In the genomic region with DNA sequence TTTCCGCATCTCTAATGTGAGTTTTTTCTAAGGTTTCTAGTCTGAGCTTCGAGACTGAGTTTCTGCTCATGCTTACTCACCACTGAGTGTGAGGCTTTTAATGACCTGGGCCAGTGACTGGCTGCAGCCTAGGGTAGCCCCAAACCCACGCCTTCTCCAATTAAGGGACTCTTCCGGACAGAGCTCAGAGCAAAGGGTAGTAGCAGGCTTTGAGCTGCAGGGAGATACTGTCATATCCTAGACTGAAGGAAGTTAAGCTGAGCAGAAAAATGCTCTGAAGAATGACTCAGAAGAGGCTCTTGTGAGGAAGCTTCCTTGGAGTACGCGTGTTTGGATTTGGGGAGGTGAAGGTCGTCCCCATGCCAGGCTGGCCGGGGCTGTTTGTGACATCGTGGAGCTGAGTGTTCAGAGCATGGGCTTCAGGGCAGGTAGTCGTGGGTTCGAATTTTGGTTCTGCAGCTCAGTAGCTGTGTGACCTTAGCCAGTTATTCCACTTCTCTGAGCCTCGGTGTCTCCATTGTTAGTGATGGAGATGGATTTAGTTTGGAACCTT, we compare ENCODE assay signal across 11 cellular contexts. TPM values are rescaled to one million over a fixed set of nuclear protein-coding genes. Genes with fewer than 3 reads are reported as not detected.
DNase-seq lines count a peak whose midpoint lies in the region; ATAC-seq and TF ChIP-seq lines count a peak whose summit lies in the region.
"Had no signal": no experiment of that assay in that cellular context is flagged by ENCODE, and none has a peak within 500 bp of the region (broad histone marks: within the 10 kb centered on the region; RNA-seq: fewer than 3 reads in every experiment).

No MANE protein-coding gene starts in this region.

- H3K27ac ChIP-seq in SK-N-SH (ENCODE audit: low read depth in 2 of 2, low read length in 1 of 2): peak overlapping the region in 1 of 2 experiments; percentile 61; a peak in 3 of 4 replicates
- H3K27ac ChIP-seq in SJCRH30: no peak overlapping the region
- H3K27ac ChIP-seq: parathyroid adenoma, testis had no signal

- ATAC-seq in stimulated activated effector memory CD8-positive, alpha-beta T cell treated with anti-CD3 and anti-CD28 coated beads, Interleukin-12 subunit alpha, Interleukin-12 subunit beta, amount 100 ng/mL, for 72 hours: peak; percentile 12

- POLR2A ChIA-PET in activated CD4-positive, alpha-beta T cell treated with anti-CD3 and anti-CD28 coated beads, Interleukin-2, amount 10 ng/mL, durations not matched to agents 7 days and 5 days (lab: Charles Lee): interaction anchor here (0.7 kb wide), 1 partner anchor 13 kb away, joined by 3 read pairs; no protein-coding TSS in a partner anchor
- POLR2A ChIA-PET in SK-N-SH (lab: Yijun Ruan, JAX): interaction anchor here (0.7 kb wide), 1 partner anchor 10 kb away, joined by 3 read pairs; no protein-coding TSS in a partner anchor

- no peaks in the 10 kb centered on the region for H3K27me3 ChIP-seq in SK-N-SH (ENCODE audit: insufficient read depth)
- no peaks in the 10 kb centered on the region for H3K27me3 ChIP-seq in SJCRH30
- H3K27me3 ChIP-seq: BE2C, testis had no signal

- H3K4me2 ChIP-seq in SK-N-SH: peak overlapping the region; percentile 58

- peaks cover 68% of the 10 kb centered on the region for H3K4me1 Mint-ChIP-seq in activated CD4-positive, alpha-beta T cell treated with anti-CD3 and anti-CD28 coated beads, Interleukin-2, amount 10 ng/mL, durations not matched to agents 7 days and 5 days
- peaks cover 36% of the 10 kb centered on the region for H3K4me1 Mint-ChIP-seq in stimulated activated effector memory CD8-positive, alpha-beta T cell treated with anti-CD3 and anti-CD28 coated beads, Interleukin-12 subunit alpha, Interleukin-12 subunit beta, amount 100 ng/mL, for 72 hours

- peaks cover 17% of the 10 kb centered on the region for H3F3A ChIP-seq in SK-N-SH (replicated peaks; ENCODE audit: insufficient read depth)

- TF ChIP-seq CTCF in SK-N-SH (IDR thresholded peaks at IDR 0.05): no peak

- H3K4me3 Mint-ChIP-seq in activated CD4-positive, alpha-beta T cell treated with anti-CD3 and anti-CD28 coated beads, Interleukin-2, amount 10 ng/mL, durations not matched to agents 7 days and 5 days: peak overlapping the region; percentile 54
- peak overlapping the region; percentile 42 for H3K4me3 Mint-ChIP-seq in stimulated activated effector memory CD8-positive, alpha-beta T cell treated with anti-CD3 and anti-CD28 coated beads, Interleukin-12 subunit alpha, Interleukin-12 subunit beta, amount 100 ng/mL, for 72 hours

- TF ChIP-seq RAD21 in SK-N-SH (IDR thresholded peaks at IDR 0.05; ENCODE audit: low read length): no peak

- H3K9me3 ChIP-seq in SK-N-SH (no peaks in the 10 kb centered on the region), SJCRH30 (replicated peaks) (no peaks in the 10 kb centered on the region)
- H3K9me3 ChIP-seq: BE2C, testis had no signal

- H3K4me1 ChIP-seq in SK-N-SH (ENCODE audit: control insufficient read depth in 1 of 2, insufficient read depth in 2 of 2, low read depth in 1 of 2, low read length in 1 of 2) (peaks cover 17 to 42% of the 10 kb centered on the region in 2 experiments), SJCRH30 (peaks cover 6% of the 10 kb centered on the region; the same call in 1 of the 2 replicates)
- H3K4me1 ChIP-seq: parathyroid adenoma had no signal

- H3K9me3 Mint-ChIP-seq in activated CD4-positive, alpha-beta T cell treated with anti-CD3 and anti-CD28 coated beads, Interleukin-2, amount 10 ng/mL, durations not matched to agents 7 days and 5 days: no peaks in the 10 kb centered on the region
- no peaks in the 10 kb centered on the region for H3K9me3 Mint-ChIP-seq in stimulated activated effector memory CD8-positive, alpha-beta T cell treated with anti-CD3 and anti-CD28 coated beads, Interleukin-12 subunit alpha, Interleukin-12 subunit beta, amount 100 ng/mL, for 72 hours

- WGBS in SK-N-SH (ENCODE audit: low lambda C conversion rate): 63% methylated on average over 12 of the region's 12 CpGs

- peak; percentile 39 for DNase-seq in activated CD4-positive, alpha-beta T cell treated with anti-CD3 and anti-CD28 coated beads, Interleukin-2, amount 10 ng/mL, durations not matched to agents 7 days and 5 days
- no peak for DNase-seq in activated CD4-positive, alpha-beta T cell treated with anti-CD3 and anti-CD28 coated beads, Interleukin-2, amount 50 U/mL, for 4 hours
- no peak for DNase-seq in SK-N-SH
- peak; percentile 81 for DNase-seq in dedifferentiated amniotic fluid mesenchymal stem cell (ENCODE audit: extremely low spot score)
- DNase-seq in stimulated activated effector memory CD8-positive, alpha-beta T cell treated with anti-CD3 and anti-CD28 coated beads, Interleukin-12 subunit alpha, Interleukin-12 subunit beta, amount 100 ng/mL, for 72 hours (ENCODE audit: low spot score in 2 of 2): no peak
- DNase-seq in NCI-H2029 (lab: John Stamatoyannopoulos, UW): no peak
- no peak for DNase-seq in OCI-M1 (lab: John Stamatoyannopoulos, UW)
- DNase-seq in SJCRH30: no peak
- DNase-seq: BE2C, testis had no signal

- H3K36me3 ChIP-seq in SK-N-SH (replicated peaks in 1 of 2; ENCODE audit: control insufficient read depth in 1 of 2, insufficient read depth in 2 of 2, low read length in 1 of 2) (no peaks in the 10 kb centered on the region), SJCRH30 (no peaks in the 10 kb centered on the region)
- H3K36me3 ChIP-seq: BE2C had no signal

- H3K27me3 Mint-ChIP-seq in activated CD4-positive, alpha-beta T cell treated with anti-CD3 and anti-CD28 coated beads, Interleukin-2, amount 10 ng/mL, durations not matched to agents 7 days and 5 days: no peaks in the 10 kb centered on the region

- H4K20me1 ChIP-seq in SK-N-SH (ENCODE audit: insufficient read depth): no peaks in the 10 kb centered on the region

- CTCF ChIA-PET in activated CD4-positive, alpha-beta T cell treated with anti-CD3 and anti-CD28 coated beads, Interleukin-2, amount 10 ng/mL, durations not matched to agents 7 days and 5 days (lab: Charles Lee): interaction anchor here (0.6 to 1.1 kb wide), 6 partner anchors 19 to 246 kb away, joined by 3 to 5 read pairs (median 4); no protein-coding TSS in a partner anchor
- CTCF ChIA-PET in SK-N-SH (lab: Yijun Ruan, JAX): interaction anchor here (0.9 to 1.3 kb wide), 2 partner anchors 47 to 202 kb away, joined by 3 to 5 read pairs; no protein-coding TSS in a partner anchor

- H3K27ac Mint-ChIP-seq in activated CD4-positive, alpha-beta T cell treated with anti-CD3 and anti-CD28 coated beads, Interleukin-2, amount 10 ng/mL, durations not matched to agents 7 days and 5 days: peak overlapping the region; percentile 86
- peak overlapping the region; percentile 93 for H3K27ac Mint-ChIP-seq in stimulated activated effector memory CD8-positive, alpha-beta T cell treated with anti-CD3 and anti-CD28 coated beads, Interleukin-12 subunit alpha, Interleukin-12 subunit beta, amount 100 ng/mL, for 72 hours

- H3K4me3 ChIP-seq in SK-N-SH (ENCODE audit: low read depth in 2 of 2, low read length in 1 of 2): no peak overlapping the region
- no peak overlapping the region for H3K4me3 ChIP-seq in SJCRH30
- H3K4me3 ChIP-seq: testis had no signal

- H3K9ac ChIP-seq in SK-N-SH: no peak overlapping the region
- H3K9ac ChIP-seq: parathyroid adenoma had no signal

- no peak overlapping the region for H2AFZ ChIP-seq in SK-N-SH (ENCODE audit: low read depth)
- H2AFZ ChIP-seq: parathyroid adenoma had no signal

- H3K36me3 Mint-ChIP-seq in activated CD4-positive, alpha-beta T cell treated with anti-CD3 and anti-CD28 coated beads, Interleukin-2, amount 10 ng/mL, durations not matched to agents 7 days and 5 days (ENCODE audit: low read depth): peaks cover 53% of the 10 kb centered on the region
- peaks cover 63% of the 10 kb centered on the region for H3K36me3 Mint-ChIP-seq in stimulated activated effector memory CD8-positive, alpha-beta T cell treated with anti-CD3 and anti-CD28 coated beads, Interleukin-12 subunit alpha, Interleukin-12 subunit beta, amount 100 ng/mL, for 72 hours

- H3K79me2 ChIP-seq in SK-N-SH (ENCODE audit: insufficient read depth): peaks cover 28% of the 10 kb centered on the region

- no peak for TF ChIP-seq EP300 in SK-N-SH (IDR thresholded peaks at IDR 0.05; ENCODE audit: borderline replicate concordance in 1 of 2, low read depth in 1 of 2, low read length in 1 of 2)

- H3K9me2 ChIP-seq in SK-N-SH: no peaks in the 10 kb centered on the region

TF ChIP-seq in SK-N-SH, 30 proteins besides CTCF, POLR2A, EP300 and RAD21 (continues in another document):
- TF ChIP-seq JUND (IDR thresholded peaks at IDR 0.05) (0 out of 2 replicates have a peak, but pooled peaks have one; percentile 17), MAX (IDR thresholded peaks at IDR 0.05; ENCODE audit: low read depth) (peak; percentile 82), CHD2 (IDR thresholded peaks at IDR 0.05; ENCODE audit: low read length, partially characterized antibody) (no peak)

RNA-seq across cellular contexts. Expression of gene USP20, which starts 3.5 kb away (rescaled TPM):
- 100 to 1,000 TPM in 1 of 2 experiments, 10 to 100 TPM in 1; 90.8 to 105 TPM for total RNA-seq in activated CD4-positive, alpha-beta T cell treated with anti-CD3 and anti-CD28 coated beads, Interleukin-2, amount 10 ng/mL, durations not matched to agents 7 days and 5 days
- 17.7 and 22.5 TPM in 2 replicates for polyA plus RNA-seq in SK-N-SH (2012; rRNA removed)
- 5.7 and 9.7 TPM in 2 replicates for polyA plus RNA-seq in SK-N-SH (2012; cell fraction: cytosol; rRNA removed)
- polyA plus RNA-seq in SK-N-SH (2012; cell fraction: nucleus; rRNA removed): 74.9 and 88.3 TPM in 2 replicates
- 15.1 and 17.0 TPM in 2 replicates for total RNA-seq in SJCRH30 (2014; rRNA removed; shearing (Covaris generic))

RNA-seq across cellular contexts. Expression of gene C9orf78, which starts 3.7 kb away (rescaled TPM):
- 10 to 100 TPM; 83.9 to 89.2 TPM for total RNA-seq in activated CD4-positive, alpha-beta T cell treated with anti-CD3 and anti-CD28 coated beads, Interleukin-2, amount 10 ng/mL, durations not matched to agents 7 days and 5 days
- 59.2 and 70.8 TPM in 2 replicates for polyA plus RNA-seq in SK-N-SH (2012; rRNA removed)
- polyA plus RNA-seq in SK-N-SH (2012; cell fraction: cytosol; rRNA removed): 95.1 and 121 TPM in 2 replicates
- polyA plus RNA-seq in SK-N-SH (2012; cell fraction: nucleus; rRNA removed): 9.8 and 19.0 TPM in 2 replicates
- total RNA-seq in SJCRH30 (2014; rRNA removed; shearing (Covaris generic)): 74.1 and 76.0 TPM in 2 replicates

RNA-seq across cellular contexts. Expression of gene TOR1A, which starts 14.8 kb away (rescaled TPM):
- 10 to 100 TPM; 52.0 to 58.5 TPM for total RNA-seq in activated CD4-positive, alpha-beta T cell treated with anti-CD3 and anti-CD28 coated beads, Interleukin-2, amount 10 ng/mL, durations not matched to agents 7 days and 5 days
- polyA plus RNA-seq in SK-N-SH (2012; rRNA removed): 85.3 and 120 TPM in 2 replicates
- polyA plus RNA-seq in SK-N-SH (2012; cell fraction: cytosol; rRNA removed): 96.1 and 107 TPM in 2 replicates
- 41.4 and 53.5 TPM in 2 replicates for polyA plus RNA-seq in SK-N-SH (2012; cell fraction: nucleus; rRNA removed)
- total RNA-seq in SJCRH30 (2014; rRNA removed; shearing (Covaris generic)): 44.7 and 45.6 TPM in 2 replicates

RNA-seq across cellular contexts. Expression of gene TOR1B, which starts 35.8 kb away (rescaled TPM):
- 10 to 100 TPM; 21.9 to 27.1 TPM for total RNA-seq in activated CD4-positive, alpha-beta T cell treated with anti-CD3 and anti-CD28 coated beads, Interleukin-2, amount 10 ng/mL, durations not matched to agents 7 days and 5 days
- polyA plus RNA-seq in SK-N-SH (2012; rRNA removed): 37.4 and 50.2 TPM in 2 replicates
- 38.1 and 42.5 TPM in 2 replicates for polyA plus RNA-seq in SK-N-SH (2012; cell fraction: cytosol; rRNA removed)
- polyA plus RNA-seq in SK-N-SH (2012; cell fraction: nucleus; rRNA removed): 42.4 and 57.4 TPM in 2 replicates
- total RNA-seq in SJCRH30 (2014; rRNA removed; shearing (Covaris generic)): 21.8 and 22.0 TPM in 2 replicates

Comparison
In these comparisons a context has a peak if more than half of its experiments do, and no peak if none do; other contexts are left out.
1. DNase-seq: peak in activated CD4-positive, alpha-beta T cell treated with anti-CD3 and anti-CD28 coated beads, Interleukin-2, amount 10 ng/mL, durations not matched to agents 7 days and 5 days (single experiment) and dedifferentiated amniotic fluid mesenchymal stem cell (single experiment); none in activated CD4-positive, alpha-beta T cell treated with anti-CD3 and anti-CD28 coated beads, Interleukin-2, amount 50 U/mL, for 4 hours (0 of 2), SK-N-SH (single experiment), stimulated activated effector memory CD8-positive, alpha-beta T cell treated with anti-CD3 and anti-CD28 coated beads, Interleukin-12 subunit alpha, Interleukin-12 subunit beta, amount 100 ng/mL, for 72 hours (0 of 2), NCI-H2029 (single experiment), OCI-M1 (single experiment) and SJCRH30 (0 of 2).